Comparison of ENCODE assay signal across 9 cellular contexts in the genomic region with DNA sequence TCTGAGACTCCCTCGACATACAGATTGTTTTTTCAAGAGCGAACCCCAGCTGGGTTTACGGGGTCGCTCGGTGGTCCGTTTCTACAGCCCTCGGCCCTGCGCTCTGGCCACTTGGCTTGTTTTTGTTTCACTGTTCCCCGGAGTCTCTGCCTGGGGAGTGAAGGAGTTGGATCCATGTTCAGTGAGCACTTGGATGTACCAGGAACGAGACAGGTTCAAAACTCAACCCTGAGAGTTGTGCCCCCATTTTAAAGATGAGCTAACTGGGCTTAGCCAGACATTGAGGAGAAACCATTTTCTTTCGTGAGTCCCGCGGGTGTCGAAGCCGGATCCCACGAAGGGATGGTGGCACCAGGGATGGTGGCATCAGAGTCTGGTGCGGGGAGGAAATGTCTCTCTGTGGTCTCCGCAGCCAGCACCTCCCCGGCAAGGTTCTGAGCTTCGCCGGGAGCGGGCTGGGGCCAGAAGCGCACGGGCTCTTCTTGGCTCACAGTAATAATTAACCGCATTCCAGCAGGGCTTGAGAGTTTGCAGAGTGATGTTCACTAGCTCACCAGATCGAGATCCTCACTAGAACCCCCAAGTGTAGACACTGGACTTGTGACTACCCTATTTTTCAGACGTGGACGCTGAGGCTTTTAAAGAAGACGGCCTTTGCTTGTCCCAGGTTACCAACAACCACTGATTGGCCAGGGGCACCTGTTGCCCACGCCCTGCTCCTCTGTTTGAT. TPM values are rescaled to one million over a fixed set of nuclear protein-coding genes. Genes with fewer than 3 reads are reported as not detected.
A peak's percentile ranks its signal among the peaks of the same experiment; 100 is the strongest.
DNase-seq lines count a peak whose midpoint lies in the region; TF ChIP-seq lines count a peak whose summit lies in the region.
"Had no signal": no experiment of that assay in that cellular context is flagged by ENCODE, and none has a peak within 500 bp of the region (broad histone marks: within the 10 kb centered on the region; RNA-seq: fewer than 3 reads in every experiment).

No MANE protein-coding gene starts in this region.

- peak overlapping the region; percentile 73 to 91 (median 74) for H3K4me3 ChIP-seq in mammary epithelial cell (replicated peaks in 1 of 3; ENCODE audit: insufficient read depth in 1 of 3, low read depth in 2 of 3, low read length in 3 of 3)
- H3K4me3 ChIP-seq in mesenchymal stem cell (ENCODE audit: insufficient read depth in 1 of 2, low read depth in 1 of 2, low read length in 2 of 2), result peak overlapping the region in 1 of 2 experiments; percentile 89
- H3K4me3 ChIP-seq in thyroid gland (replicated peaks in 1 of 3), result peak overlapping the region in 2 of 3 donors; percentile 26 to 60

- DNase-seq in activated CD4-positive, alpha-beta T cell treated with anti-CD3 and anti-CD28 coated beads, Interleukin-2, amount 10 ng/mL, durations not matched to agents 7 days and 5 days, result no peak
- DNase-seq in activated CD4-positive, alpha-beta T cell treated with anti-CD3 and anti-CD28 coated beads for 1 hour, result no peak
- peak; percentile 36 for DNase-seq in mammary epithelial cell
- no peak for DNase-seq in mesenchymal stem cell
- no peak for DNase-seq in thyroid gland
- DNase-seq in activated naive CD4-positive, alpha-beta T cell treated with anti-CD3 and anti-CD28 coated beads for 36 hours, result no peak
- DNase-seq in NK-92 treated with Interleukin-12 subunit alpha and Interleukin-12 subunit beta, amount 100 ng/mL, for 24 hours (lab: John Stamatoyannopoulos, UW), result no peak
- no peak for DNase-seq in NCI-H1436 treated with DMSO at 0.1 percent for 48 hours (lab: John Stamatoyannopoulos, UW)
- DNase-seq: NCI-H1436 had no signal

- no peak overlapping the region for H4K91ac ChIP-seq in mesenchymal stem cell (ENCODE audit: low read length)

- in situ Hi-C loops in mammary epithelial cell (cut with MboI; ENCODE audit: low sequenced_read_pairs in 2 of 2), result loop anchor here in 1 of 2 donors (5.0 kb wide), 1 partner anchor 308 kb away; no protein-coding TSS in a partner anchor

- H3K27ac ChIP-seq in mammary epithelial cell (ENCODE audit: insufficient read depth, low read depth, low read length), result no peak overlapping the region
- no peak overlapping the region for H3K27ac ChIP-seq in mesenchymal stem cell (ENCODE audit: low read length, poor library complexity, severe bottlenecking)
- no peak overlapping the region for H3K27ac ChIP-seq in thyroid gland

- intact Hi-C loops in mammary epithelial cell (cut with micrococcal nuclease), result loop anchor here (10.0 kb wide), 1 partner anchor 1111 kb away; a partner anchor contains a TSS
- intact Hi-C loops in thyroid gland (cut with DNase I), result no loop called here
- intact Hi-C loops in activated naive CD4-positive, alpha-beta T cell treated with anti-CD3 and anti-CD28 coated beads for 36 hours (cut with micrococcal nuclease), result loop anchor here (10.0 kb wide), 1 partner anchor 1491 kb away; a partner anchor contains a TSS

- H3K9ac ChIP-seq in mammary epithelial cell (ENCODE audit: insufficient read depth, low read length), result peak overlapping the region; percentile 58
- peak overlapping the region; percentile 79 for H3K9ac ChIP-seq in mesenchymal stem cell (ENCODE audit: low read length)

- H3K23ac ChIP-seq in mesenchymal stem cell (ENCODE audit: low read length in 2 of 2), result no peak overlapping the region

- H2AK5ac ChIP-seq in mesenchymal stem cell (ENCODE audit: low read length, severe bottlenecking), result no peak overlapping the region

- no peaks in the 10 kb centered on the region for H3K36me3 Mint-ChIP-seq in activated CD4-positive, alpha-beta T cell treated with anti-CD3 and anti-CD28 coated beads, Interleukin-2, amount 10 ng/mL, durations not matched to agents 7 days and 5 days (ENCODE audit: low read depth)
- H3K36me3 Mint-ChIP-seq in activated naive CD4-positive, alpha-beta T cell treated with anti-CD3 and anti-CD28 coated beads for 36 hours (ENCODE audit: low read depth), result no peaks in the 10 kb centered on the region

- H4K8ac ChIP-seq in mesenchymal stem cell (ENCODE audit: low read length), result no peak overlapping the region

- H3K27me3 ChIP-seq in mammary epithelial cell (ENCODE audit: insufficient read depth, low read length) (peaks cover 18% of the 10 kb centered on the region), mesenchymal stem cell (ENCODE audit: control insufficient read depth in 1 of 2, insufficient read depth in 1 of 2, low read length in 2 of 2) (peaks cover 51 to 68% of the 10 kb centered on the region in 2 experiments), thyroid gland (peaks cover 25% of the 10 kb centered on the region)

- H2AFZ ChIP-seq in mammary epithelial cell (ENCODE audit: low read depth, low read length) (peak overlapping the region; percentile 90), mesenchymal stem cell (ENCODE audit: low read depth, low read length) (peak overlapping the region; percentile 36)

- dilution Hi-C loops in mammary epithelial cell (cut with HindIII; ENCODE audit: low sequenced_read_pairs), result no loop called here

- H2BK15ac ChIP-seq in mesenchymal stem cell (ENCODE audit: low read depth, poor library complexity, severe bottlenecking), result no peak overlapping the region

- H3K4me1 ChIP-seq in mammary epithelial cell (ENCODE audit: insufficient read depth, low read length) (peaks cover 6% of the 10 kb centered on the region), mesenchymal stem cell (ENCODE audit: control insufficient read depth, insufficient read depth, low read depth, low read length) (peaks cover 15% of the 10 kb centered on the region), thyroid gland (peaks cover 3 to 13% of the 10 kb centered on the region in 2 donors)

- no peak overlapping the region for H3K18ac ChIP-seq in mesenchymal stem cell (ENCODE audit: low read depth in 1 of 2, low read length in 2 of 2)

- peak overlapping the region; percentile 78 for H3K4me2 ChIP-seq in mammary epithelial cell (ENCODE audit: insufficient read depth, low read depth, low read length)
- H3K4me2 ChIP-seq in mesenchymal stem cell (ENCODE audit: low read length, poor library complexity, severe bottlenecking), result peak overlapping the region; percentile 61

- H3K4me1 Mint-ChIP-seq in activated CD4-positive, alpha-beta T cell treated with anti-CD3 and anti-CD28 coated beads, Interleukin-2, amount 10 ng/mL, durations not matched to agents 7 days and 5 days, result peaks cover 8% of the 10 kb centered on the region
- H3K4me1 Mint-ChIP-seq in activated naive CD4-positive, alpha-beta T cell treated with anti-CD3 and anti-CD28 coated beads for 36 hours (ENCODE audit: low read depth), result peaks cover 16% of the 10 kb centered on the region

- H3K27ac Mint-ChIP-seq in activated CD4-positive, alpha-beta T cell treated with anti-CD3 and anti-CD28 coated beads, Interleukin-2, amount 10 ng/mL, durations not matched to agents 7 days and 5 days, result no peak overlapping the region
- H3K27ac Mint-ChIP-seq in activated naive CD4-positive, alpha-beta T cell treated with anti-CD3 and anti-CD28 coated beads for 36 hours, result no peak overlapping the region

- POLR2A ChIA-PET in activated CD4-positive, alpha-beta T cell treated with anti-CD3 and anti-CD28 coated beads, Interleukin-2, amount 10 ng/mL, durations not matched to agents 7 days and 5 days (lab: Charles Lee), result interaction anchor here (0.7 kb wide), 1 partner anchor 11 kb away, joined by 3 read pairs; no protein-coding TSS in a partner anchor

- H4K20me1 ChIP-seq in mammary epithelial cell (ENCODE audit: insufficient read depth, low read length), result no peaks in the 10 kb centered on the region

- no peaks in the 10 kb centered on the region for H3K36me3 ChIP-seq in mammary epithelial cell (ENCODE audit: insufficient read depth, low read length)
- peaks cover 0 to 11% of the 10 kb centered on the region in 2 experiments for H3K36me3 ChIP-seq in mesenchymal stem cell (ENCODE audit: control insufficient read depth in 1 of 2, insufficient read depth in 2 of 2, low read depth in 1 of 2, low read length in 2 of 2)
- no peaks in the 10 kb centered on the region for H3K36me3 ChIP-seq in thyroid gland

- no peak overlapping the region for H3K14ac ChIP-seq in mesenchymal stem cell (ENCODE audit: low read length in 2 of 2)

- peaks cover 87% of the 10 kb centered on the region for H3K27me3 Mint-ChIP-seq in activated CD4-positive, alpha-beta T cell treated with anti-CD3 and anti-CD28 coated beads, Interleukin-2, amount 10 ng/mL, durations not matched to agents 7 days and 5 days
- peaks cover 80% of the 10 kb centered on the region for H3K27me3 Mint-ChIP-seq in activated naive CD4-positive, alpha-beta T cell treated with anti-CD3 and anti-CD28 coated beads for 36 hours (ENCODE audit: low read depth)

- no peak overlapping the region for H2BK5ac ChIP-seq in mesenchymal stem cell (ENCODE audit: low read depth, low read length, poor library complexity, severe bottlenecking)

- TF ChIP-seq CTCF in mammary epithelial cell (conservative IDR thresholded peaks at IDR 0.05 in 1 of 2, IDR thresholded peaks at IDR 0.05 in 1 of 2; ENCODE audit: extremely low read depth in 1 of 2, insufficient read depth in 1 of 2, low read depth in 1 of 2, low read length in 2 of 2) (no peak), thyroid gland (IDR thresholded peaks at IDR 0.05) (no peak)

- no peak for TF ChIP-seq POLR2A in thyroid gland (IDR thresholded peaks at IDR 0.05)

- H3K9me3 Mint-ChIP-seq in activated CD4-positive, alpha-beta T cell treated with anti-CD3 and anti-CD28 coated beads, Interleukin-2, amount 10 ng/mL, durations not matched to agents 7 days and 5 days, result peaks cover 6% of the 10 kb centered on the region
- no peaks in the 10 kb centered on the region for H3K9me3 Mint-ChIP-seq in activated naive CD4-positive, alpha-beta T cell treated with anti-CD3 and anti-CD28 coated beads for 36 hours

- CTCF ChIA-PET in activated CD4-positive, alpha-beta T cell treated with anti-CD3 and anti-CD28 coated beads, Interleukin-2, amount 10 ng/mL, durations not matched to agents 7 days and 5 days (lab: Charles Lee), result no interaction called here
- CTCF ChIA-PET in mammary epithelial cell (lab: Charles Lee; ENCODE audit: low non-redundant PET), result no interaction called here
- CTCF ChIA-PET in activated naive CD4-positive, alpha-beta T cell treated with anti-CD3 and anti-CD28 coated beads for 36 hours (lab: Charles Lee), result interaction anchor here (0.7 kb wide), 1 partner anchor 209 kb away, joined by 3 read pairs; no protein-coding TSS in a partner anchor

- H3K9me3 ChIP-seq in mammary epithelial cell (replicated peaks; ENCODE audit: insufficient read depth, low read length), result no peaks in the 10 kb centered on the region
- H3K9me3 ChIP-seq in mesenchymal stem cell (ENCODE audit: control insufficient read depth, low read length), result no peaks in the 10 kb centered on the region
- H3K9me3 ChIP-seq in thyroid gland, result no peaks in the 10 kb centered on the region

- no peaks in the 10 kb centered on the region for H3K79me1 ChIP-seq in mesenchymal stem cell (replicated peaks; ENCODE audit: low read length, poor library complexity, severe bottlenecking)

- WGBS in mammary epithelial cell (ENCODE audit: low coverage, missing lambda C conversion rate), result 16% methylated on average over 22 of the region's 30 CpGs
- 3% methylated on average over 30 of the region's 30 CpGs for WGBS in mesenchymal stem cell
- 15 to 19% methylated on average over 10 to 12 of the region's 30 CpGs for WGBS in thyroid gland, 2 donors

- H2BK120ac ChIP-seq in mesenchymal stem cell (ENCODE audit: low read depth, low read length), result no peak overlapping the region

- H2BK12ac ChIP-seq in mesenchymal stem cell (ENCODE audit: low read length in 2 of 2), result no peak overlapping the region

- H3K79me2 ChIP-seq in mammary epithelial cell (ENCODE audit: insufficient read depth, low read length), result peaks cover 18% of the 10 kb centered on the region

- peak overlapping the region; percentile 32 for H3K4me3 Mint-ChIP-seq in activated CD4-positive, alpha-beta T cell treated with anti-CD3 and anti-CD28 coated beads, Interleukin-2, amount 10 ng/mL, durations not matched to agents 7 days and 5 days
- H3K4me3 Mint-ChIP-seq in activated naive CD4-positive, alpha-beta T cell treated with anti-CD3 and anti-CD28 coated beads for 36 hours, result no peak overlapping the region

- no peak overlapping the region for H3K4ac ChIP-seq in mesenchymal stem cell (ENCODE audit: low read depth in 1 of 2, low read length in 2 of 2)

- BruUV-seq in mammary epithelial cell (replicated peaks; lab: Mats Ljungman, UMichigan), result no TSS peak

RNA-seq across cellular contexts. Expression of a gene that starts 1.0 kb away (rescaled TPM):
- under 1 TPM in 1 of 2 experiments, not detected in 1; 0.17 TPM for total RNA-seq in activated CD4-positive, alpha-beta T cell treated with anti-CD3 and anti-CD28 coated beads, Interleukin-2, amount 10 ng/mL, durations not matched to agents 7 days and 5 days
- total RNA-seq in mammary epithelial cell (1 to 10 TPM; 2.0 to 3.3 TPM), thyroid gland (1 to 10 TPM in 1 of 4 donors, under 1 TPM in 3; 0.29 to 1.3 (median 0.42) TPM)
- polyA plus RNA-seq in mammary epithelial cell, result 3.9 TPM
- 0.36 TPM for polyA minus RNA-seq in mammary epithelial cell
- polyA plus RNA-seq in mesenchymal stem cell (2013, experiment 1 of 2), result 3.1 TPM
- polyA plus RNA-seq in mesenchymal stem cell (2013, experiment 2 of 2), result 3.2 TPM
- not detected for total RNA-seq in activated naive CD4-positive, alpha-beta T cell treated with anti-CD3 and anti-CD28 coated beads for 36 hours
